Comparison of ENCODE assay signal across 16 cellular contexts in genomic region chr9:69564557-69564956, GRCh38.
"Had no signal": no experiment of that assay in that cellular context is flagged by ENCODE, and none has a peak within 500 bp of the region (broad histone marks: within the 10 kb centered on the region; RNA-seq: fewer than 3 reads in every experiment).

No MANE protein-coding gene starts in this region.

- DNase-seq: activated CD4-positive, alpha-beta T cell treated with anti-CD3 and anti-CD28 coated beads for 36 hours; activated CD4-positive, alpha-beta T cell treated with anti-CD3 and anti-CD28 coated beads, Interleukin-2, amount 50 U/mL, for 48 hours; activated naive CD8-positive, alpha-beta T cell treated with anti-CD3 and anti-CD28 coated beads for 36 hours; brain microvascular endothelial cell; cortex of kidney; effector CD4-positive, alpha-beta T cell; midbrain; nephron progenitor cell; nucleus accumbens; stimulated activated CD4-positive, alpha-beta T cell treated with anti-CD3 and anti-CD28 coated beads, Interleukin-12 subunit alpha, Interleukin-12 subunit beta, amount 100 ng/mL, for 4 hours; stimulated activated CD4-positive, alpha-beta T cell treated with anti-CD3 and anti-CD28 coated beads, Interleukin-1b, Interleukin-23, amount 100 ng/mL, for 48 hours; stimulated activated naive CD8-positive, alpha-beta T cell treated with anti-CD3 and anti-CD28 coated beads, Interleukin-15, Interleukin-2, amounts not matched to agents 100 U/mL and 50 U/mL, for 24 hours; SW 1271; T-helper 2 cell; tibial artery had no signal

- H3K4me3 ChIP-seq: tibial artery had no signal

- H3K27ac ChIP-seq: brain microvascular endothelial cell, tibial artery had no signal

- ATAC-seq: activated CD4-positive, alpha-beta T cell treated with anti-CD3 and anti-CD28 coated beads for 36 hours; stimulated activated naive CD8-positive, alpha-beta T cell treated with anti-CD3 and anti-CD28 coated beads, Interleukin-15, Interleukin-2, amounts not matched to agents 100 U/mL and 50 U/mL, for 24 hours; WTC11 had no signal

- H3K9me3 ChIP-seq: tibial artery had no signal

- H3K27me3 ChIP-seq: brain microvascular endothelial cell, tibial artery had no signal
